In genomic region chr12:53472183-53472582, GRCh38 we compare ENCODE assay signal across 28 cellular contexts. TPM values are rescaled to one million over a fixed set of nuclear protein-coding genes. Genes with fewer than 3 reads are reported as not detected.
DNase-seq lines count a peak whose midpoint lies in the region; ATAC-seq, FAIRE-seq and TF ChIP-seq lines count a peak whose summit lies in the region.
"Had no signal": no experiment of that assay in that cellular context is flagged by ENCODE, and none has a peak within 500 bp of the region (broad histone marks: within the 10 kb centered on the region; RNA-seq: fewer than 3 reads in every experiment).

No MANE protein-coding gene starts in this region.

- TF ChIP-seq CTCF in activated CD8-positive, alpha-beta T cell treated with anti-CD3 and anti-CD28 coated beads for 36 hours (IDR thresholded peaks at IDR 0.05), result no peak
- TF ChIP-seq CTCF in HFFc6 (IDR thresholded peaks at IDR 0.05) (no peak), progenitor cell of endocrine pancreas (IDR thresholded peaks at IDR 0.05; ENCODE audit: unreplicated experiment) (no peak), colonic mucosa (IDR thresholded peaks at IDR 0.05) (no peak)

- TF ChIP-seq POLR2A in H54 (IDR thresholded peaks at IDR 0.05; ENCODE audit: low read depth, low read length), result no peak

- no peaks in the 10 kb centered on the region for H3K27me3 Mint-ChIP-seq in activated CD8-positive, alpha-beta T cell treated with anti-CD3 and anti-CD28 coated beads for 36 hours
- no peaks in the 10 kb centered on the region for H3K27me3 Mint-ChIP-seq in activated CD8-positive, alpha-beta T cell treated with anti-CD3 and anti-CD28 coated beads, Interleukin-2, amount 10 ng/mL, durations not matched to agents 7 days and 5 days (ENCODE audit: low read depth)
- peaks cover 9% of the 10 kb centered on the region for H3K27me3 Mint-ChIP-seq in HFFc6 (ENCODE audit: insufficient read depth)
- no peaks in the 10 kb centered on the region for H3K27me3 Mint-ChIP-seq in progenitor cell of endocrine pancreas

- peaks cover 59% of the 10 kb centered on the region for H3K4me1 Mint-ChIP-seq in activated CD8-positive, alpha-beta T cell treated with anti-CD3 and anti-CD28 coated beads for 36 hours (ENCODE audit: low read depth)
- H3K4me1 Mint-ChIP-seq in activated CD8-positive, alpha-beta T cell treated with anti-CD3 and anti-CD28 coated beads, Interleukin-2, amount 10 ng/mL, durations not matched to agents 7 days and 5 days (ENCODE audit: low read depth), result peaks cover 52% of the 10 kb centered on the region
- H3K4me1 Mint-ChIP-seq in HFFc6 (ENCODE audit: low read depth), result peaks cover 56% of the 10 kb centered on the region
- H3K4me1 Mint-ChIP-seq in progenitor cell of endocrine pancreas (ENCODE audit: low read depth), result peaks cover 15% of the 10 kb centered on the region

- POLR2A ChIA-PET in activated CD8-positive, alpha-beta T cell treated with anti-CD3 and anti-CD28 coated beads for 36 hours (lab: Charles Lee), result interaction anchor here (1.0 to 54.1 kb wide), 3 partner anchors 5 to 205 kb away, joined by 4 to 1494 read pairs (median 1494); partner anchors contain the start of genes MAP3K12, NPFF, PCBP2 and TARBP2
- POLR2A ChIA-PET in activated CD8-positive, alpha-beta T cell treated with anti-CD3 and anti-CD28 coated beads, Interleukin-2, amount 10 ng/mL, durations not matched to agents 7 days and 5 days (lab: Charles Lee), result interaction anchor here (0.7 to 1.3 kb wide), 3 partner anchors 9 to 24 kb away, joined by 3 to 5 read pairs (median 3); no protein-coding TSS in a partner anchor

- peak overlapping the region; percentile 76 for H3K27ac Mint-ChIP-seq in activated CD8-positive, alpha-beta T cell treated with anti-CD3 and anti-CD28 coated beads for 36 hours
- no peak overlapping the region for H3K27ac Mint-ChIP-seq in activated CD8-positive, alpha-beta T cell treated with anti-CD3 and anti-CD28 coated beads, Interleukin-2, amount 10 ng/mL, durations not matched to agents 7 days and 5 days
- peak overlapping the region; percentile 35; the same call in 1 of the 2 replicates for H3K27ac Mint-ChIP-seq in HFFc6
- H3K27ac Mint-ChIP-seq in progenitor cell of endocrine pancreas, result peak overlapping the region; percentile 75
- H3K27ac Mint-ChIP-seq: activated T-helper 1 cell treated with anti-CD3 and anti-CD28 coated beads, Interleukin-12 subunit alpha, Interleukin-12 subunit beta, Interleukin-2, Interleukin-4 antibody, amounts not matched to agents 30 ng/mL and 10 ng/mL and 1 ng/mL, durations not matched to agents 14 hours and 24 hours and 36 hours had no signal

- H3K27me3 ChIP-seq in adipocyte (replicated peaks; ENCODE audit: control insufficient read depth, insufficient read depth, low read length), result no peaks in the 10 kb centered on the region
- no peaks in the 10 kb centered on the region for H3K27me3 ChIP-seq in colonic mucosa
- H3K27me3 ChIP-seq: BLaER1 treated with 17β-estradiol and CSF1 and Interleukin-3, amounts not matched to agents 10 nM and 100 nM; esophagus squamous epithelium; gastroesophageal sphincter had no signal

- H3K36me3 Mint-ChIP-seq in activated CD8-positive, alpha-beta T cell treated with anti-CD3 and anti-CD28 coated beads for 36 hours (ENCODE audit: low read depth), result peaks cover 82% of the 10 kb centered on the region
- peaks cover 81% of the 10 kb centered on the region for H3K36me3 Mint-ChIP-seq in activated CD8-positive, alpha-beta T cell treated with anti-CD3 and anti-CD28 coated beads, Interleukin-2, amount 10 ng/mL, durations not matched to agents 7 days and 5 days (ENCODE audit: low read depth)
- H3K36me3 Mint-ChIP-seq in HFFc6 (ENCODE audit: low read depth), result peaks cover 69% of the 10 kb centered on the region
- H3K36me3 Mint-ChIP-seq in progenitor cell of endocrine pancreas (ENCODE audit: insufficient read depth), result peaks cover 48% of the 10 kb centered on the region

- no peaks in the 10 kb centered on the region for H3K9me3 Mint-ChIP-seq in activated CD8-positive, alpha-beta T cell treated with anti-CD3 and anti-CD28 coated beads for 36 hours
- H3K9me3 Mint-ChIP-seq in activated CD8-positive, alpha-beta T cell treated with anti-CD3 and anti-CD28 coated beads, Interleukin-2, amount 10 ng/mL, durations not matched to agents 7 days and 5 days (ENCODE audit: insufficient read depth), result no peaks in the 10 kb centered on the region
- H3K9me3 Mint-ChIP-seq in HFFc6 (no peaks in the 10 kb centered on the region), progenitor cell of endocrine pancreas (ENCODE audit: low read depth) (no peaks in the 10 kb centered on the region)
- H3K9me3 Mint-ChIP-seq: activated T-helper 1 cell treated with anti-CD3 and anti-CD28 coated beads, Interleukin-12 subunit alpha, Interleukin-12 subunit beta, Interleukin-2, Interleukin-4 antibody, amounts not matched to agents 30 ng/mL and 10 ng/mL and 1 ng/mL, durations not matched to agents 14 hours and 24 hours and 36 hours; brain had no signal

- no peak overlapping the region for H3K27ac ChIP-seq in colonic mucosa
- H3K27ac ChIP-seq: BLaER1 treated with 17β-estradiol and CSF1 and Interleukin-3, amounts not matched to agents 10 nM and 100 nM; esophagus squamous epithelium; WERI-Rb-1 had no signal

- H3K9ac ChIP-seq in adipocyte (ENCODE audit: low read length), result peak overlapping the region; percentile 16
- no peak overlapping the region for H3K9ac ChIP-seq in colonic mucosa (ENCODE audit: low read depth in 2 of 2, low read length in 2 of 2)

- H3K9me3 ChIP-seq in adipocyte (ENCODE audit: control insufficient read depth, low read length), result no peaks in the 10 kb centered on the region
- no peaks in the 10 kb centered on the region for H3K9me3 ChIP-seq in colonic mucosa
- H3K9me3 ChIP-seq: BLaER1 treated with 17β-estradiol and CSF1 and Interleukin-3, amounts not matched to agents 10 nM and 100 nM; esophagus squamous epithelium; gastroesophageal sphincter; thoracic aorta had no signal

- H3K36me3 ChIP-seq in adipocyte (ENCODE audit: control insufficient read depth, insufficient read depth, low read length, severe bottlenecking), result peaks cover 97% of the 10 kb centered on the region
- peaks cover 44% of the 10 kb centered on the region for H3K36me3 ChIP-seq in colonic mucosa

- no peak for ATAC-seq in activated CD8-positive, alpha-beta T cell treated with anti-CD3 and anti-CD28 coated beads for 36 hours
- no peak for ATAC-seq in activated CD8-positive, alpha-beta T cell treated with anti-CD3 and anti-CD28 coated beads, Interleukin-2, amount 10 ng/mL, durations not matched to agents 7 days and 5 days
- ATAC-seq: gastroesophageal sphincter had no signal

- CTCF ChIA-PET in activated CD8-positive, alpha-beta T cell treated with anti-CD3 and anti-CD28 coated beads for 36 hours (lab: Charles Lee), result interaction anchor here (1.1 to 7.7 kb wide), 3 partner anchors 9 to 37 kb away, joined by 3 to 66 read pairs (median 6); partner anchors contain the start of gene NPFF
- CTCF ChIA-PET in activated CD8-positive, alpha-beta T cell treated with anti-CD3 and anti-CD28 coated beads, Interleukin-2, amount 10 ng/mL, durations not matched to agents 7 days and 5 days (lab: Charles Lee), result interaction anchor here (0.9 to 8.6 kb wide), 5 partner anchors 10 to 151 kb away, joined by 3 to 78 read pairs (median 20); partner anchors contain the start of gene AAAS

- H3K4me1 ChIP-seq in adipocyte (ENCODE audit: control insufficient read depth, insufficient read depth, low read length) (peaks cover 52% of the 10 kb centered on the region), colonic mucosa (no peaks in the 10 kb centered on the region)

- no peak for FAIRE-seq in H54 (lab: Jason Lieb, UNC)
- FAIRE-seq: small intestine had no signal

- intact Hi-C loops in activated CD8-positive, alpha-beta T cell treated with anti-CD3 and anti-CD28 coated beads for 36 hours (cut with micrococcal nuclease), result loop anchor here (5.0 kb wide), 1 partner anchor 35 kb away; the partner anchor contains the start of gene NPFF
- intact Hi-C loops in colonic mucosa (cut with DNase I), result no loop called here

- no peak overlapping the region for H3K4me3 ChIP-seq in adipocyte (ENCODE audit: low read length)
- no peak overlapping the region for H3K4me3 ChIP-seq in colonic mucosa
- H3K4me3 ChIP-seq: BLaER1 treated with 17β-estradiol and CSF1 and Interleukin-3, amounts not matched to agents 10 nM and 100 nM; esophagus squamous epithelium; gastroesophageal sphincter; thoracic aorta had no signal

- H3K4me3 Mint-ChIP-seq in activated CD8-positive, alpha-beta T cell treated with anti-CD3 and anti-CD28 coated beads for 36 hours, result no peak overlapping the region
- no peak overlapping the region for H3K4me3 Mint-ChIP-seq in activated CD8-positive, alpha-beta T cell treated with anti-CD3 and anti-CD28 coated beads, Interleukin-2, amount 10 ng/mL, durations not matched to agents 7 days and 5 days
- H3K4me3 Mint-ChIP-seq in HFFc6 (no peak overlapping the region; the same call in 1 of the 2 replicates), progenitor cell of endocrine pancreas (ENCODE audit: low read depth) (no peak overlapping the region)
- H3K4me3 Mint-ChIP-seq: activated T-helper 1 cell treated with anti-CD3 and anti-CD28 coated beads, Interleukin-12 subunit alpha, Interleukin-12 subunit beta, Interleukin-2, Interleukin-4 antibody, amounts not matched to agents 30 ng/mL and 10 ng/mL and 1 ng/mL, durations not matched to agents 14 hours and 24 hours and 36 hours had no signal

- DNase-seq in activated CD8-positive, alpha-beta T cell treated with anti-CD3 and anti-CD28 coated beads for 36 hours, result no peak
- DNase-seq in activated CD8-positive, alpha-beta T cell treated with anti-CD3 and anti-CD28 coated beads, Interleukin-2, amount 10 ng/mL, durations not matched to agents 7 days and 5 days, result no peak
- DNase-seq in HFFc6, result no peak
- no peak for DNase-seq in adipocyte (ENCODE audit: low read depth)
- DNase-seq in progenitor cell of endocrine pancreas (ENCODE audit: low spot score, unreplicated experiment), result no peak
- no peak for DNase-seq in colonic mucosa
- DNase-seq in H54 (ENCODE audit: insufficient read length, low spot score), result no peak
- DNase-seq in HK-2 (ENCODE audit: unreplicated experiment), result no peak
- DNase-seq: activated CD4-positive, alpha-beta T cell treated with anti-CD3 and anti-CD28 coated beads, Interleukin-2, amount 50 U/mL, for 48 hours; Calu3; effector memory CD4-positive, alpha-beta T cell; esophagus squamous epithelium; hypothalamus; midbrain; NCI-H1105 treated with DMSO at 0.1 percent for 48 hours; NCI-H2081; SHP77; small intestine; stimulated activated naive CD4-positive, alpha-beta T cell treated with Interleukin-2 at 50 U/mL for 16 hours; WERI-Rb-1 had no signal

RNA-seq across cellular contexts. Expression of gene PCBP2, which starts 20.3 kb away (rescaled TPM):
- total RNA-seq in activated CD8-positive, alpha-beta T cell treated with anti-CD3 and anti-CD28 coated beads for 36 hours, result 100 to 1,000 TPM; 958 to 973 TPM
- 100 to 1,000 TPM; 813 to 836 TPM for total RNA-seq in activated CD8-positive, alpha-beta T cell treated with anti-CD3 and anti-CD28 coated beads, Interleukin-2, amount 10 ng/mL, durations not matched to agents 7 days and 5 days
- total RNA-seq in HFFc6 (2021; fragmentation: NEBNext Ultra II Directional; extraction: Animal tissue kit (Norgen Biotek cat#: 25700)), result 100 to 1,000 TPM; 763 to 969 (median 874) TPM
- total RNA-seq in progenitor cell of endocrine pancreas (1,366 and 1,400 TPM in 2 replicates), colonic mucosa (100 to 1,000 TPM; 579 to 596 TPM)

RNA-seq across cellular contexts. Expression of gene MAP3K12, which starts 27.1 kb away (rescaled TPM):
- total RNA-seq in activated CD8-positive, alpha-beta T cell treated with anti-CD3 and anti-CD28 coated beads for 36 hours, result 10 to 100 TPM in 1 of 2 experiments, 1 to 10 TPM in 1; 8.2 to 10.0 TPM
- total RNA-seq in activated CD8-positive, alpha-beta T cell treated with anti-CD3 and anti-CD28 coated beads, Interleukin-2, amount 10 ng/mL, durations not matched to agents 7 days and 5 days, result 10 to 100 TPM; 22.7 to 22.9 TPM
- 10 to 100 TPM; 21.2 to 26.5 (median 23.5) TPM for total RNA-seq in HFFc6 (2021; fragmentation: NEBNext Ultra II Directional; extraction: Animal tissue kit (Norgen Biotek cat#: 25700))
- total RNA-seq in progenitor cell of endocrine pancreas (11.9 and 17.0 TPM in 2 replicates), colonic mucosa (1 to 10 TPM; 3.2 to 3.8 TPM)

RNA-seq across cellular contexts. Expression of gene TARBP2, which starts 28.9 kb away (rescaled TPM):
- 10 to 100 TPM; 32.0 to 33.3 TPM for total RNA-seq in activated CD8-positive, alpha-beta T cell treated with anti-CD3 and anti-CD28 coated beads for 36 hours
- total RNA-seq in activated CD8-positive, alpha-beta T cell treated with anti-CD3 and anti-CD28 coated beads, Interleukin-2, amount 10 ng/mL, durations not matched to agents 7 days and 5 days, result 10 to 100 TPM; 30.3 to 36.9 TPM
- total RNA-seq in HFFc6 (2021; fragmentation: NEBNext Ultra II Directional; extraction: Animal tissue kit (Norgen Biotek cat#: 25700)), result 10 to 100 TPM; 35.1 to 41.7 (median 37.1) TPM
- 60.2 and 61.5 TPM in 2 replicates for total RNA-seq in progenitor cell of endocrine pancreas
- 10 to 100 TPM; 20.7 to 36.9 TPM for total RNA-seq in colonic mucosa

RNA-seq across cellular contexts. Expression of gene PRR13, which starts 30.6 kb away (rescaled TPM):
- total RNA-seq in activated CD8-positive, alpha-beta T cell treated with anti-CD3 and anti-CD28 coated beads for 36 hours, result 100 to 1,000 TPM; 167 to 187 TPM
- 100 to 1,000 TPM; 220 TPM for total RNA-seq in activated CD8-positive, alpha-beta T cell treated with anti-CD3 and anti-CD28 coated beads, Interleukin-2, amount 10 ng/mL, durations not matched to agents 7 days and 5 days
- 100 to 1,000 TPM; 122 to 188 (median 165) TPM for total RNA-seq in HFFc6 (2021; fragmentation: NEBNext Ultra II Directional; extraction: Animal tissue kit (Norgen Biotek cat#: 25700))
- total RNA-seq in progenitor cell of endocrine pancreas, result 101 and 106 TPM in 2 replicates
- 100 to 1,000 TPM; 331 to 504 TPM for total RNA-seq in colonic mucosa

RNA-seq across cellular contexts. Expression of gene NPFF, which starts 35.1 kb away (rescaled TPM):
- total RNA-seq in activated CD8-positive, alpha-beta T cell treated with anti-CD3 and anti-CD28 coated beads for 36 hours, result not detected
- not detected for total RNA-seq in activated CD8-positive, alpha-beta T cell treated with anti-CD3 and anti-CD28 coated beads, Interleukin-2, amount 10 ng/mL, durations not matched to agents 7 days and 5 days
- total RNA-seq in HFFc6 (2021; fragmentation: NEBNext Ultra II Directional; extraction: Animal tissue kit (Norgen Biotek cat#: 25700)), result not detected
- total RNA-seq in progenitor cell of endocrine pancreas (not detected in 2 replicates), colonic mucosa (not detected)
- total RNA-seq: activated T-helper 1 cell treated with anti-CD3 and anti-CD28 coated beads, Interleukin-12 subunit alpha, Interleukin-12 subunit beta, Interleukin-2, Interleukin-4 antibody, amounts not matched to agents 30 ng/mL and 10 ng/mL and 1 ng/mL, durations not matched to agents 14 hours and 24 hours and 36 hours; Calu3; Daoy; gastroesophageal sphincter; liver; T-helper 1 cell treated with Interleukin-12 subunit alpha and Interleukin-12 subunit beta and Interleukin-4 antibody, amounts not matched to agents 30 ng/mL and 1 ng/mL, for 36 hours had no signal
